8 cellular contexts compared by ENCODE assay signal in the genomic region with DNA sequence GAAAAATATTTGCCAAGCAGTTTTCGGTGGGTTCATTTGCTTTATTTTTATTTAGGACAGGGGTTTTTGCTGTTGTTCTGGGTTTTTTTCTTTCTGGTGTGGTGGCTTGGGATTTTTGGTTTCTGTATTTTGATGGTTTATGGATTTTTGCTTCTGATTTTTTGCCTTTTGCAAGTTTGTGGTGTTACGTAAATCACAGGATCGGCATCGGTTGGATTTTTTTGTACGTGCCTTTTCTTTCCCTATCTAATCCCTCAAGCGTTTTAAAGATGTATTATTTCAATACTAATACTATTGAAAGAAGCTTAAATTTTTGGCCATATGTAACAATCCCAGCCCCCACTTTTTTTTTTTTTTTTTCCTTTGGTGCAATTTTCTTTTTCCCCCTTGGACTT. TPM values are rescaled to one million over a fixed set of nuclear protein-coding genes. Genes with fewer than 3 reads are reported as not detected.
DNase-seq lines count a peak whose midpoint lies in the region; ATAC-seq and TF ChIP-seq lines count a peak whose summit lies in the region.

No MANE protein-coding gene starts in this region.

- H3F3A ChIP-seq in GM23248 (ENCODE audit: insufficient read depth): peaks cover 26% of the 10 kb centered on the region

- peak overlapping the region; percentile 94 for H3K9ac ChIP-seq in GM23248
- peak overlapping the region; percentile 95 for H3K9ac ChIP-seq in fibroblast of lung (ENCODE audit: insufficient read depth, low read length)

- peak overlapping the region; percentile 92 for H2AFZ ChIP-seq in GM23248
- no peak overlapping the region for H2AFZ ChIP-seq in fibroblast of lung (ENCODE audit: low read length)

- H3K4me1 ChIP-seq in GM23248 (ENCODE audit: insufficient read depth) (peaks cover 19% of the 10 kb centered on the region), RWPE2 (ENCODE audit: insufficient read depth, poor library complexity, severe bottlenecking) (peaks cover 15% of the 10 kb centered on the region), fibroblast of lung (ENCODE audit: control insufficient read depth, extremely low read depth, insufficient read depth, low read length) (peaks cover 2% of the 10 kb centered on the region)

- H3K36me3 ChIP-seq in GM23248 (ENCODE audit: low read depth) (no peaks in the 10 kb centered on the region), RWPE2 (ENCODE audit: low read depth) (no peaks in the 10 kb centered on the region), fibroblast of lung (ENCODE audit: control insufficient read depth, insufficient read depth, low read length) (no peaks in the 10 kb centered on the region)

- in situ Hi-C loops in GM23248 (cut with MboI): loop anchor here (10.0 to 25.0 kb wide), 4 partner anchors 419 to 941 kb away; no protein-coding TSS in a partner anchor

- DNase-seq in GM23248 (peak; percentile 51), RWPE2 (ENCODE audit: low spot score) (no peak), fibroblast of lung (ENCODE audit: low read depth in 2 of 2) (peak in 1 of 2 donors; percentile 44), retinal pigment epithelial cell (ENCODE audit: low read depth) (no peak), iPS-NIHi11 (ENCODE audit: low spot score) (no peak), cerebellar cortex (ENCODE audit: low spot score) (no peak)
- no peak for DNase-seq in stimulated activated CD8-positive, alpha-beta memory T cell treated with anti-CD3 and anti-CD28 coated beads, Interleukin-4, amount 100 ng/mL, for 48 hours

- H3K4me3 ChIP-seq in GM23248 (peak overlapping the region; percentile 96), RWPE2 (ENCODE audit: severe bottlenecking) (peak overlapping the region; percentile 48), fibroblast of lung (replicated peaks in 1 of 4; ENCODE audit: control extremely low read depth in 1 of 4, insufficient read depth in 1 of 4, low read depth in 3 of 4, low read length in 4 of 4) (peak overlapping the region; percentile 47 to 96 (median 91)), retinal pigment epithelial cell (ENCODE audit: low read length) (peak overlapping the region; percentile 81)

- H4K20me1 ChIP-seq in GM23248 (ENCODE audit: insufficient read depth) (no peaks in the 10 kb centered on the region), fibroblast of lung (ENCODE audit: control insufficient read depth, extremely low read depth, insufficient read depth, low read length) (no peaks in the 10 kb centered on the region)

- H3K27me3 ChIP-seq in GM23248 (replicated peaks; ENCODE audit: insufficient read depth) (no peaks in the 10 kb centered on the region), RWPE2 (ENCODE audit: insufficient read depth, poor library complexity, severe bottlenecking) (no peaks in the 10 kb centered on the region), fibroblast of lung (ENCODE audit: control insufficient read depth, insufficient read depth, low read length) (no peaks in the 10 kb centered on the region)

- TF ChIP-seq CTCF in RWPE2 (IDR thresholded peaks at IDR 0.05; ENCODE audit: poor library complexity, severe bottlenecking) (no peak), fibroblast of lung (conservative IDR thresholded peaks at IDR 0.05 in 1 of 2, IDR thresholded peaks at IDR 0.05 in 1 of 2; ENCODE audit: low read depth in 1 of 2, low read length in 2 of 2) (no peak), retinal pigment epithelial cell (conservative IDR thresholded peaks at IDR 0.05; ENCODE audit: low read depth, low read length) (no peak)

- H3K27ac ChIP-seq in GM23248: peak overlapping the region; percentile 97
- peak overlapping the region; percentile 74 for H3K27ac ChIP-seq in RWPE2 (ENCODE audit: poor library complexity, severe bottlenecking)
- H3K27ac ChIP-seq in fibroblast of lung (ENCODE audit: insufficient read depth, low read length): peak overlapping the region; percentile 93

- H3K4me2 ChIP-seq in GM23248 (ENCODE audit: unreplicated experiment) (peak overlapping the region; percentile 82), fibroblast of lung (ENCODE audit: extremely low read depth, insufficient read depth, low read length) (peak overlapping the region; percentile 55)

- H3K9me3 ChIP-seq in GM23248 (ENCODE audit: low read depth): no peaks in the 10 kb centered on the region
- H3K9me3 ChIP-seq in RWPE2 (ENCODE audit: severe bottlenecking): no peaks in the 10 kb centered on the region
- no peaks in the 10 kb centered on the region for H3K9me3 ChIP-seq in fibroblast of lung (ENCODE audit: control insufficient read depth, insufficient read depth, low read depth, low read length)

- ATAC-seq in RWPE2 (ENCODE audit: low read depth): no peak
- ATAC-seq in HG02610 (IDR thresholded peaks at IDR 0.05; ENCODE audit: unreplicated experiment): no peak

- H3K79me2 ChIP-seq in GM23248 (ENCODE audit: insufficient read depth) (peaks cover 47% of the 10 kb centered on the region), fibroblast of lung (ENCODE audit: control insufficient read depth, insufficient read depth, low read length) (peaks cover 37% of the 10 kb centered on the region)

- WGBS in GM23248 (ENCODE audit: low coverage in 1 of 2, low lambda C conversion rate in 2 of 2, missing lambda C conversion rate in 2 of 2), 2 experiments: 2% methylated on average over 6 of the region's 6 CpGs

- no peaks in the 10 kb centered on the region for H3K9me2 ChIP-seq in GM23248 (ENCODE audit: insufficient read depth)

RNA-seq across cellular contexts. Expression of gene BCL6, which starts 0.8 kb away (rescaled TPM):
- total RNA-seq in GM23248 (2014; rRNA removed; shearing (Covaris generic)): 32.3 and 61.6 TPM in 2 replicates
- polyA plus RNA-seq in GM23248 (2016; fragmentation: Nextera tagmentation; extraction: Ambion mirVana) (6.3 and 8.7 TPM in 2 replicates), fibroblast of lung (7.5 and 12.7 TPM in 2 replicates)
- 32.6 and 46.6 TPM in 2 replicates for total RNA-seq in fibroblast of lung
- polyA plus RNA-seq in fibroblast of lung (2012): 27.7 and 33.0 TPM in 2 replicates
- 51.8 and 79.4 TPM in 2 replicates for polyA minus RNA-seq in fibroblast of lung (ENCODE audit: low replicate concordance)

RNA-seq across cellular contexts. Expression of gene RTP2, which starts 43.7 kb away (rescaled TPM):
- total RNA-seq in GM23248 (2014; rRNA removed; shearing (Covaris generic)): not detected in 2 replicates
- not detected in 2 replicates for polyA plus RNA-seq in GM23248 (2016; fragmentation: Nextera tagmentation; extraction: Ambion mirVana)
- total RNA-seq in fibroblast of lung: not detected in 2 replicates
- not detected in 2 replicates for polyA plus RNA-seq in fibroblast of lung
- not detected in 2 replicates for polyA plus RNA-seq in fibroblast of lung (2012)
- 1.3 TPM in 1 of 2 replicates, not detected in the other for polyA minus RNA-seq in fibroblast of lung (ENCODE audit: low replicate concordance)
